In the genomic region with DNA sequence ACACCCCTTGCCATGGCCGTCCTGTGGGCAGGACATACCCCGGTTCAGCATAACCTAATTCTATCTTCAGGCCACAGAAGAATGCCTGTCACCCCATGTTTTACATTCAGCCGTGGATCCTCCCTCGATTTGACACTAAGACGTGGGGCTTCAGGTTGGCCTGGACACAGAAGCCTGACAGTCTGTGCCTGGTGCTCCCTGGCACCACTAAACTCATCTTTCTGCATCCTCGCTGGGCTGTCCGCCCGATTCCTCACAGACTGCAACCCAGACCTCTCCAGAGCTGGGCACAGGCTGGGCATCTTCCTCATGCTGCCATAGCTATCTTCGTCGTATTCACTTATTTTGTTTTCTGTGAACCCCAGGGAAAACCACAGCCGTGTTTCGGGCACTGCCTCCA, we compare ENCODE assay signal across 23 cellular contexts.
DNase-seq lines count a peak whose midpoint lies in the region; ATAC-seq, FAIRE-seq and TF ChIP-seq lines count a peak whose summit lies in the region.
"Had no signal": no experiment of that assay in that cellular context is flagged by ENCODE, and none has a peak within 500 bp of the region (broad histone marks: within the 10 kb centered on the region; RNA-seq: fewer than 3 reads in every experiment).

No MANE protein-coding gene starts in this region.

- H3K4me3 ChIP-seq in Loucy (ENCODE audit: low read length, poor library complexity, severe bottlenecking) (no peak overlapping the region), H1 (ENCODE audit: extremely low read depth in 1 of 4, insufficient read depth in 2 of 4, low read depth in 3 of 4, low read length in 4 of 4) (no peak overlapping the region)
- H3K4me3 ChIP-seq: GM12878, MG63 had no signal

- H2BK20ac ChIP-seq in H1 (ENCODE audit: low read length) = no peak overlapping the region

- H2AFZ ChIP-seq in Loucy (ENCODE audit: low read length) (no peak overlapping the region), H1 (ENCODE audit: low read length) (no peak overlapping the region)

- TF ChIP-seq EP300 in H1 (IDR thresholded peaks at IDR 0.05; ENCODE audit: borderline replicate concordance in 1 of 2, low read depth in 2 of 2, low read length in 2 of 2) = no peak

- no peak overlapping the region for H2BK12ac ChIP-seq in H1 (ENCODE audit: low read depth, low read length)

- no peaks in the 10 kb centered on the region for H3K23me2 ChIP-seq in H1 (ENCODE audit: low read depth, low read length)

- no peak overlapping the region for H2BK15ac ChIP-seq in H1 (ENCODE audit: low read length)

- H3K4me1 ChIP-seq in Loucy (ENCODE audit: insufficient read depth, low read length, poor library complexity, severe bottlenecking) = peaks cover 73% of the 10 kb centered on the region
- H3K4me1 ChIP-seq in H1 (replicated peaks in 1 of 4; ENCODE audit: control insufficient read depth in 3 of 4, insufficient read depth in 4 of 4, low read length in 3 of 4) = peaks cover 0 to 7% (median 2%) of the 10 kb centered on the region in 4 experiments; a peak in 4 of 7 replicates
- H3K4me1 ChIP-seq: BE2C, Caco-2 had no signal

- no peaks in the 10 kb centered on the region for H3K27me3 ChIP-seq in Loucy (ENCODE audit: insufficient read depth, low read length, poor library complexity, severe bottlenecking)
- H3K27me3 ChIP-seq in H1 (replicated peaks in 1 of 4; ENCODE audit: control insufficient read depth in 3 of 4, extremely low read depth in 1 of 4, insufficient read depth in 3 of 4, low read length in 3 of 4) = no peaks in the 10 kb centered on the region
- H3K27me3 ChIP-seq: BE2C, MG63 had no signal

- H4K20me1 ChIP-seq in Loucy (ENCODE audit: insufficient read depth, low read length, poor library complexity, severe bottlenecking) = no peaks in the 10 kb centered on the region
- no peaks in the 10 kb centered on the region for H4K20me1 ChIP-seq in H1 (replicated peaks in 1 of 2; ENCODE audit: control insufficient read depth in 1 of 2, insufficient read depth in 2 of 2, low read length in 2 of 2)

- peak overlapping the region in 6 of 7 donors; percentile 13 to 94 (median 66) for H3K27ac Mint-ChIP-seq in CD14-positive monocyte

- H3K36me3 Mint-ChIP-seq in CD14-positive monocyte = peaks cover 6 to 9% of the 10 kb centered on the region in 2 donors
- H3K36me3 Mint-ChIP-seq: CD4-positive, alpha-beta memory T cell had no signal

- TF ChIP-seq POLR2A in H1 (IDR thresholded peaks at IDR 0.05; ENCODE audit: control extremely low read depth in 1 of 2, low read depth in 2 of 2, low read length in 2 of 2) = no peak

- no peaks in the 10 kb centered on the region for H3K9me2 ChIP-seq in Loucy (replicated peaks; ENCODE audit: low read depth, low read length)

- no peaks in the 10 kb centered on the region for H3K36me3 ChIP-seq in Loucy (ENCODE audit: insufficient read depth, low read length)
- H3K36me3 ChIP-seq in H1 (ENCODE audit: control insufficient read depth in 2 of 4, insufficient read depth in 4 of 4, low read length in 3 of 4) = no peaks in the 10 kb centered on the region
- H3K36me3 ChIP-seq: BE2C, MG63 had no signal

- peak; percentile 13 for DNase-seq in CD14-positive monocyte (ENCODE audit: low spot score)
- DNase-seq in H1 (ENCODE audit: low read depth in 1 of 2, low spot score in 2 of 2) = no peak
- DNase-seq in posterior vena cava (ENCODE audit: low spot score) = peak; percentile 50
- no peak for DNase-seq in stimulated activated CD4-positive, alpha-beta T cell treated with anti-CD3 and anti-CD28 coated beads, Interleukin-4, amount 100 ng/mL, for 24 hours
- DNase-seq: BE2C; Caco-2; CD4-positive, alpha-beta memory T cell; DMS 273 treated with DMSO at 0.1 percent for 48 hours; DMS79 treated with DMSO at 0.1 percent for 48 hours; GOT3; Kasumi-1; MG63; NCI-H1417; NCI-H1694 treated with DMSO at 0.1 percent for 48 hours; NCI-H2081 treated with DMSO at 0.1 percent for 48 hours; NCI-H2171 treated with DMSO at 0.1 percent for 48 hours; NCI-H524 treated with DMSO at 0.1 percent for 48 hours; OCI-M1 had no signal

- no peak overlapping the region for H4K5ac ChIP-seq in H1 (ENCODE audit: insufficient read length, low read depth, low read length)

- H3K4me2 ChIP-seq in Loucy (ENCODE audit: low read depth, low read length, poor library complexity, severe bottlenecking) (no peak overlapping the region), H1 (ENCODE audit: insufficient read depth in 1 of 2, low read depth in 2 of 2, low read length in 2 of 2) (no peak overlapping the region)

- H3K9ac ChIP-seq in Loucy (ENCODE audit: low read depth, low read length, poor library complexity, severe bottlenecking) (peak overlapping the region; percentile 63), H1 (replicated peaks in 1 of 4; ENCODE audit: extremely low read depth in 1 of 4, low read depth in 3 of 4, low read length in 3 of 4) (no peak overlapping the region)

- H3K9me3 ChIP-seq in Loucy (ENCODE audit: insufficient read depth, low read depth, low read length) (no peaks in the 10 kb centered on the region), H1 (ENCODE audit: insufficient read depth in 2 of 2, low read depth in 1 of 2, low read length in 1 of 2) (no peaks in the 10 kb centered on the region)
- H3K9me3 ChIP-seq: BE2C, Caco-2, MG63 had no signal

- no peak overlapping the region for H2BK5ac ChIP-seq in H1 (ENCODE audit: low read depth, low read length)

- intact Hi-C loops in CD14-positive monocyte (cut with micrococcal nuclease) = no loop called here
- intact Hi-C loops in posterior vena cava (cut with DNase I) = no loop called here

- no peak overlapping the region for H3K4me3 Mint-ChIP-seq in CD14-positive monocyte

- H3K56ac ChIP-seq in H1 (replicated peaks; ENCODE audit: insufficient read length, low read depth, low read length) = no peak overlapping the region

- CTCF ChIA-PET in H1 (lab: Charles Lee; ENCODE audit: partially characterized antibody) = interaction anchor here (0.6 to 2.9 kb wide), 5 partner anchors 10 to 350 kb away, joined by 3 to 17 read pairs (median 3); no protein-coding TSS in a partner anchor

- no peak overlapping the region for H3K14ac ChIP-seq in H1 (ENCODE audit: insufficient read length)

- TF ChIP-seq CTCF in CD14-positive monocyte (IDR thresholded peaks at IDR 0.05) (no peak), Loucy (conservative IDR thresholded peaks at IDR 0.05; ENCODE audit: low read length) (no peak), H1 (IDR thresholded peaks at IDR 0.05; ENCODE audit: control extremely low read depth in 1 of 3, insufficient read depth in 1 of 3, low read depth in 1 of 3, low read length in 3 of 3) (no peak)

- H3K4ac ChIP-seq in H1 (replicated peaks; ENCODE audit: insufficient read length, low read depth, low read length) = no peak overlapping the region

- no peak for TF ChIP-seq RAD21 in H1 (IDR thresholded peaks at IDR 0.05 in 1 of 2, conservative IDR thresholded peaks at IDR 0.05 in 1 of 2; ENCODE audit: low read depth in 2 of 2, low read length in 2 of 2)

- no peak overlapping the region for H3K23ac ChIP-seq in H1 (ENCODE audit: insufficient read length)

- H3K79me2 ChIP-seq in Loucy (ENCODE audit: insufficient read depth, low read length) (no peaks in the 10 kb centered on the region), H1 (ENCODE audit: control insufficient read depth in 1 of 2, insufficient read depth in 2 of 2, low read length in 2 of 2) (no peaks in the 10 kb centered on the region)

- no peaks in the 10 kb centered on the region for H3K79me1 ChIP-seq in H1 (ENCODE audit: low read depth, low read length)

- H3K9me3 Mint-ChIP-seq in CD14-positive monocyte = peaks cover 15 to 24% (median 23%) of the 10 kb centered on the region in 7 donors

- peaks cover 42% of the 10 kb centered on the region for H3K4me1 Mint-ChIP-seq in CD14-positive monocyte

- no peak overlapping the region for H3K27ac ChIP-seq in H1 (ENCODE audit: low read depth, low read length)

- H2AK5ac ChIP-seq in H1 (ENCODE audit: low read depth, low read length) = no peak overlapping the region

- no peak overlapping the region for H3K18ac ChIP-seq in H1 (ENCODE audit: extremely low read depth, low read length)

- no peak overlapping the region for H2BK120ac ChIP-seq in H1 (replicated peaks; ENCODE audit: low read depth, low read length)

- peaks cover 6 to 15% (median 11%) of the 10 kb centered on the region in 3 donors for H3K27me3 Mint-ChIP-seq in CD14-positive monocyte (ENCODE audit: low read depth in 3 of 3)

- POLR2A ChIA-PET in H1 (lab: Charles Lee; ENCODE audit: partially characterized antibody) = no interaction called here

- WGBS in H1 (ENCODE audit: extremely low coverage in 1 of 2, insufficient coverage in 1 of 2, insufficient read length in 1 of 2, insufficient replicate concordance in 2 of 2, low coverage in 1 of 2, low lambda C conversion rate in 2 of 2, missing lambda C conversion rate in 1 of 2), 2 experiments = 77% methylated on average over 11 of the region's 12 CpGs; no CpG with 5 or more reads in 1 of the 2 experiments

- no peak for ATAC-seq in GM21423 (IDR thresholded peaks at IDR 0.05; ENCODE audit: unreplicated experiment)
- no peak for ATAC-seq in GM21619 (IDR thresholded peaks at IDR 0.05; ENCODE audit: unreplicated experiment)
- ATAC-seq: GM12878, Right ventricle myocardium inferior had no signal

- H4K8ac ChIP-seq in H1 (ENCODE audit: extremely low read depth, insufficient read depth, low read length) = peak overlapping the region; percentile 29; the same call in 1 of the 2 replicates

- no peak overlapping the region for H4K91ac ChIP-seq in H1 (replicated peaks; ENCODE audit: insufficient read length, low read length)

- no peaks in the 10 kb centered on the region for H3F3A ChIP-seq in Loucy (ENCODE audit: low read depth)

- no peak for FAIRE-seq in H1 (lab: Jason Lieb, UNC)
- FAIRE-seq: GM12878 had no signal

TF ChIP-seq in H1, 55 proteins besides CTCF, POLR2A, EP300 and RAD21 (continues in another document):
- TF ChIP-seq TEAD4 (IDR thresholded peaks at IDR 0.05; ENCODE audit: low read depth, low read length) = no peak
- TF ChIP-seq, protein P1, sequence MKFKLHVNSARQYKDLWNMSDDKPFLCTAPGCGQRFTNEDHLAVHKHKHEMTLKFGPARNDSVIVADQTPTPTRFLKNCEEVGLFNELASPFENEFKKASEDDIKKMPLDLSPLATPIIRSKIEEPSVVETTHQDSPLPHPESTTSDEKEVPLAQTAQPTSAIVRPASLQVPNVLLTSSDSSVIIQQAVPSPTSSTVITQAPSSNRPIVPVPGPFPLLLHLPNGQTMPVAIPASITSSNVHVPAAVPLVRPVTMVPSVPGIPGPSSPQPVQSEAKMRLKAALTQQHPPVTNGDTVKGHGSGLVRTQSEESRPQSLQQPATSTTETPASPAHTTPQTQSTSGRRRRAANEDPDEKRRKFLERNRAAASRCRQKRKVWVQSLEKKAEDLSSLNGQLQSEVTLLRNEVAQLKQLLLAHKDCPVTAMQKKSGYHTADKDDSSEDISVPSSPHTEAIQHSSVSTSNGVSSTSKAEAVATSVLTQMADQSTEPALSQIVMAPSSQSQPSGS (IDR thresholded peaks at IDR 0.05; ENCODE audit: low read length) = no peak
- TF ChIP-seq, protein P2, sequence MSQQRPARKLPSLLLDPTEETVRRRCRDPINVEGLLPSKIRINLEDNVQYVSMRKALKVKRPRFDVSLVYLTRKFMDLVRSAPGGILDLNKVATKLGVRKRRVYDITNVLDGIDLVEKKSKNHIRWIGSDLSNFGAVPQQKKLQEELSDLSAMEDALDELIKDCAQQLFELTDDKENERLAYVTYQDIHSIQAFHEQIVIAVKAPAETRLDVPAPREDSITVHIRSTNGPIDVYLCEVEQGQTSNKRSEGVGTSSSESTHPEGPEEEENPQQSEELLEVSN (IDR thresholded peaks at IDR 0.05) = no peak

Comparison
In these comparisons a context has a peak if more than half of its experiments do, and no peak if none do; other contexts are left out.
1. DNase-seq: peak in CD14-positive monocyte (single experiment) and posterior vena cava (single experiment); none in H1 (0 of 2) and stimulated activated CD4-positive, alpha-beta T cell treated with anti-CD3 and anti-CD28 coated beads, Interleukin-4, amount 100 ng/mL, for 24 hours (single experiment).